ENCODE assay signal across 1 cellular context in the genomic region with DNA sequence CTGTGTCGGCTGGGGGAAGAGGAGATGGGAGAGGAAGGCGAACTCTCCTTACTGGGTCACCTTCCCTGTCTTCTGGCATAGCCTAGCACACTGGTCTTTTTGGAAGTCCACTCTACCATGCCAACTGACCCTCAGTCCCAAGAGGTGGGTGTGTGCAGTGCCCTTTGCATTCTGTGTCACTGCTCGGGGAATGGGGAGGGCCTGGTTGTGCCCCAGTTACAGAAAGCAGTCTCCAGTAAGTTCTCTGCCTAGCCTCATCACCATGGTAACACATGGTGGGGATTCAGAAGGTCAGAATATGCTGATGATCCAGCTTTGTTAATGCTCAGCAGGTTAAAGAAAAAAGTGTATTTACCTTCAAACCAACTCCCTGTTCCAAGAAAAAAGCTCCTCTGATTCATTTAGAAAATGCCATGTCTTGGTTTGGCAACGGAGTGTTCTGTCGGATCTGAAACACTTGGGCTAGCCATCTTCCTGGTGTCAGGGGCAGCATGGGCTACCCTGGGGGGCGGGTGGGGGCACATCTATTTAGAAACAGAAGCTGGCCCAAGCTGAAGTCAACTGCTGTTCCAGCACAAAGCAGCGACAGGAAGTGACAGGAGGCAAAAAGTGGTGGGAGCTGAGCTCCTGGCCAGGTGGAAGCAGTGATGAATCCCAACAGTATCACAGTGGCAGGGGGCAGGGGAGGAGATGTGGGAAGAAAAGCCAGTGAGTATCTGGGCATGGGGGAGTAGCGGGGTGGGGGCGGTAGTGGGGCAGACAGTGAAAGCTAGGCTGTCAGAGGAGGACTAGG.
TF ChIP-seq lines count a peak whose summit lies in the region.

No MANE protein-coding gene starts in this region.

TF ChIP-seq in GM23338, 12 proteins besides CTCF, POLR2A, EP300 and RAD21 (continued from another document):
- TF ChIP-seq, protein P1, sequence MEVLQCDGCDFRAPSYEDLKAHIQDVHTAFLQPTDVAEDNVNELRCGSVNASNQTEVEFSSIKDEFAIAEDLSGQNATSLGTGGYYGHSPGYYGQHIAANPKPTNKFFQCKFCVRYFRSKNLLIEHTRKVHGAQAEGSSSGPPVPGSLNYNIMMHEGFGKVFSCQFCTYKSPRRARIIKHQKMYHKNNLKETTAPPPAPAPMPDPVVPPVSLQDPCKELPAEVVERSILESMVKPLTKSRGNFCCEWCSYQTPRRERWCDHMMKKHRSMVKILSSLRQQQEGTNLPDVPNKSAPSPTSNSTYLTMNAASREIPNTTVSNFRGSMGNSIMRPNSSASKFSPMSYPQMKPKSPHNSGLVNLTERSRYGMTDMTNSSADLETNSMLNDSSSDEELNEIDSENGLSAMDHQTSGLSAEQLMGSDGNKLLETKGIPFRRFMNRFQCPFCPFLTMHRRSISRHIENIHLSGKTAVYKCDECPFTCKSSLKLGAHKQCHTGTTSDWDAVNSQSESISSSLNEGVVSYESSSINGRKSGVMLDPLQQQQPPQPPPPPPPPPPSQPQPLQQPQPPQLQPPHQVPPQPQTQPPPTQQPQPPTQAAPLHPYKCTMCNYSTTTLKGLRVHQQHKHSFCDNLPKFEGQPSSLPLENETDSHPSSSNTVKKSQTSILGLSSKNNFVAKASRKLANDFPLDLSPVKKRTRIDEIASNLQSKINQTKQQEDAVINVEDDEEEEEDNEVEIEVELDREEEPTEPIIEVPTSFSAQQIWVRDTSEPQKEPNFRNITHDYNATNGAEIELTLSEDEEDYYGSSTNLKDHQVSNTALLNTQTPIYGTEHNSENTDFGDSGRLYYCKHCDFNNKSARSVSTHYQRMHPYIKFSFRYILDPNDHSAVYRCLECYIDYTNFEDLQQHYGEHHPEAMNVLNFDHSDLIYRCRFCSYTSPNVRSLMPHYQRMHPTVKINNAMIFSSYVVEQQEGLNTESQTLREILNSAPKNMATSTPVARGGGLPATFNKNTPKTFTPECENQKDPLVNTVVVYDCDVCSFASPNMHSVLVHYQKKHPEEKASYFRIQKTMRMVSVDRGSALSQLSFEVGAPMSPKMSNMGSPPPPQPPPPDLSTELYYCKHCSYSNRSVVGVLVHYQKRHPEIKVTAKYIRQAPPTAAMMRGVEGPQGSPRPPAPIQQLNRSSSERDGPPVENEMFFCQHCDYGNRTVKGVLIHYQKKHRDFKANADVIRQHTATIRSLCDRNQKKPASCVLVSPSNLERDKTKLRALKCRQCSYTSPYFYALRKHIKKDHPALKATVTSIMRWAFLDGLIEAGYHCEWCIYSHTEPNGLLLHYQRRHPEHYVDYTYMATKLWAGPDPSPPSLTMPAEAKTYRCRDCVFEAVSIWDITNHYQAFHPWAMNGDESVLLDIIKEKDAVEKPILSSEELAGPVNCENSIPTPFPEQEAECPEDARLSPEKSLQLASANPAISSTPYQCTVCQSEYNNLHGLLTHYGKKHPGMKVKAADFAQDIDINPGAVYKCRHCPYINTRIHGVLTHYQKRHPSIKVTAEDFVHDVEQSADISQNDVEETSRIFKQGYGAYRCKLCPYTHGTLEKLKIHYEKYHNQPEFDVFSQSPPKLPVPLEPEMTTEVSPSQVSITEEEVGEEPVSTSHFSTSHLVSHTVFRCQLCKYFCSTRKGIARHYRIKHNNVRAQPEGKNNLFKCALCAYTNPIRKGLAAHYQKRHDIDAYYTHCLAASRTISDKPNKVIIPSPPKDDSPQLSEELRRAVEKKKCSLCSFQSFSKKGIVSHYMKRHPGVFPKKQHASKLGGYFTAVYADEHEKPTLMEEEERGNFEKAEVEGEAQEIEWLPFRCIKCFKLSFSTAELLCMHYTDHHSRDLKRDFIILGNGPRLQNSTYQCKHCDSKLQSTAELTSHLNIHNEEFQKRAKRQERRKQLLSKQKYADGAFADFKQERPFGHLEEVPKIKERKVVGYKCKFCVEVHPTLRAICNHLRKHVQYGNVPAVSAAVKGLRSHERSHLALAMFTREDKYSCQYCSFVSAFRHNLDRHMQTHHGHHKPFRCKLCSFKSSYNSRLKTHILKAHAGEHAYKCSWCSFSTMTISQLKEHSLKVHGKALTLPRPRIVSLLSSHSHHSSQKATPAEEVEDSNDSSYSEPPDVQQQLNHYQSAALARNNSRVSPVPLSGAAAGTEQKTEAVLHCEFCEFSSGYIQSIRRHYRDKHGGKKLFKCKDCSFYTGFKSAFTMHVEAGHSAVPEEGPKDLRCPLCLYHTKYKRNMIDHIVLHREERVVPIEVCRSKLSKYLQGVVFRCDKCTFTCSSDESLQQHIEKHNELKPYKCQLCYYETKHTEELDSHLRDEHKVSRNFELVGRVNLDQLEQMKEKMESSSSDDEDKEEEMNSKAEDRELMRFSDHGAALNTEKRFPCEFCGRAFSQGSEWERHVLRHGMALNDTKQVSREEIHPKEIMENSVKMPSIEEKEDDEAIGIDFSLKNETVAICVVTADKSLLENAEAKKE (CRISPR knock-in tag; IDR thresholded peaks at IDR 0.05) = no peak
- TF ChIP-seq, protein P2, sequence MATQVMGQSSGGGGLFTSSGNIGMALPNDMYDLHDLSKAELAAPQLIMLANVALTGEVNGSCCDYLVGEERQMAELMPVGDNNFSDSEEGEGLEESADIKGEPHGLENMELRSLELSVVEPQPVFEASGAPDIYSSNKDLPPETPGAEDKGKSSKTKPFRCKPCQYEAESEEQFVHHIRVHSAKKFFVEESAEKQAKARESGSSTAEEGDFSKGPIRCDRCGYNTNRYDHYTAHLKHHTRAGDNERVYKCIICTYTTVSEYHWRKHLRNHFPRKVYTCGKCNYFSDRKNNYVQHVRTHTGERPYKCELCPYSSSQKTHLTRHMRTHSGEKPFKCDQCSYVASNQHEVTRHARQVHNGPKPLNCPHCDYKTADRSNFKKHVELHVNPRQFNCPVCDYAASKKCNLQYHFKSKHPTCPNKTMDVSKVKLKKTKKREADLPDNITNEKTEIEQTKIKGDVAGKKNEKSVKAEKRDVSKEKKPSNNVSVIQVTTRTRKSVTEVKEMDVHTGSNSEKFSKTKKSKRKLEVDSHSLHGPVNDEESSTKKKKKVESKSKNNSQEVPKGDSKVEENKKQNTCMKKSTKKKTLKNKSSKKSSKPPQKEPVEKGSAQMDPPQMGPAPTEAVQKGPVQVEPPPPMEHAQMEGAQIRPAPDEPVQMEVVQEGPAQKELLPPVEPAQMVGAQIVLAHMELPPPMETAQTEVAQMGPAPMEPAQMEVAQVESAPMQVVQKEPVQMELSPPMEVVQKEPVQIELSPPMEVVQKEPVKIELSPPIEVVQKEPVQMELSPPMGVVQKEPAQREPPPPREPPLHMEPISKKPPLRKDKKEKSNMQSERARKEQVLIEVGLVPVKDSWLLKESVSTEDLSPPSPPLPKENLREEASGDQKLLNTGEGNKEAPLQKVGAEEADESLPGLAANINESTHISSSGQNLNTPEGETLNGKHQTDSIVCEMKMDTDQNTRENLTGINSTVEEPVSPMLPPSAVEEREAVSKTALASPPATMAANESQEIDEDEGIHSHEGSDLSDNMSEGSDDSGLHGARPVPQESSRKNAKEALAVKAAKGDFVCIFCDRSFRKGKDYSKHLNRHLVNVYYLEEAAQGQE (IDR thresholded peaks at IDR 0.05; ENCODE audit: unreplicated experiment) = no peak
- TF ChIP-seq, protein P3, sequence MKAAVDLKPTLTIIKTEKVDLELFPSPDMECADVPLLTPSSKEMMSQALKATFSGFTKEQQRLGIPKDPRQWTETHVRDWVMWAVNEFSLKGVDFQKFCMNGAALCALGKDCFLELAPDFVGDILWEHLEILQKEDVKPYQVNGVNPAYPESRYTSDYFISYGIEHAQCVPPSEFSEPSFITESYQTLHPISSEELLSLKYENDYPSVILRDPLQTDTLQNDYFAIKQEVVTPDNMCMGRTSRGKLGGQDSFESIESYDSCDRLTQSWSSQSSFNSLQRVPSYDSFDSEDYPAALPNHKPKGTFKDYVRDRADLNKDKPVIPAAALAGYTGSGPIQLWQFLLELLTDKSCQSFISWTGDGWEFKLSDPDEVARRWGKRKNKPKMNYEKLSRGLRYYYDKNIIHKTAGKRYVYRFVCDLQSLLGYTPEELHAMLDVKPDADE (IDR thresholded peaks at IDR 0.05) = no peak
- TF ChIP-seq STAT1 (IDR thresholded peaks at IDR 0.05; ENCODE audit: unreplicated experiment) (no peak), JUNB (IDR thresholded peaks at IDR 0.05; ENCODE audit: unreplicated experiment) (no peak), ZNF114 (CRISPR knock-in tag; IDR thresholded peaks at IDR 0.05) (no peak), EZH2phosphoT487 (IDR thresholded peaks at IDR 0.05; ENCODE audit: unreplicated experiment) (no peak), POLR2AphosphoS5 (IDR thresholded peaks at IDR 0.05; ENCODE audit: low read depth) (no peak), NANOG (IDR thresholded peaks at IDR 0.05; ENCODE audit: borderline replicate concordance) (no peak), ZNF331 (CRISPR knock-in tag; IDR thresholded peaks at IDR 0.05; ENCODE audit: low read depth) (no peak)
TF ChIP-seq in GM23338: peak in this region for 0.
